In the genomic region with DNA sequence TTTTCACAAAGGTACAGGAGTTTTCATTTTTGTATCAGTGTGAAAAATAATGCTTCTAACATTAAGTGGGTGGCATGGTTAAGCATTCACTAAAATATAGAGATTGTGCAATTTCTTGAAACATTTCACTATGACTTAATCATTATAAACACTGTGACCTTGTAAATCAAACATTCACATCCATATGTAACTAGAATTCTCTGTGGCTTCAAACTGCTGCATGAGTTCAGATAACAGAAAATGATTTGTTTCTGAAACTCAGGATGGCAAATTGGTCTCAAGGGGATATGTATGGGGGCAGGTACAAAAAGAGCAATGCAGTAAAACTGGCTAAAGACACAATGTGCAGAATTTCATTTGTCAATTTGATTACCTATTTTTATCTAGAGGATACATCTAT, we compare ENCODE assay signal across 10 cellular contexts. TPM values are rescaled to one million over a fixed set of nuclear protein-coding genes. Genes with fewer than 3 reads are reported as not detected.
A peak's percentile ranks its signal among the peaks of the same experiment; 100 is the strongest.
DNase-seq lines count a peak whose midpoint lies in the region; ATAC-seq and TF ChIP-seq lines count a peak whose summit lies in the region.
"Had no signal": no experiment of that assay in that cellular context is flagged by ENCODE, and none has a peak within 500 bp of the region (broad histone marks: within the 10 kb centered on the region; RNA-seq: fewer than 3 reads in every experiment).

No MANE protein-coding gene starts in this region.

- peaks cover 33% of the 10 kb centered on the region for H3K36me3 Mint-ChIP-seq in activated CD4-positive, alpha-beta memory T cell treated with anti-CD3 and anti-CD28 coated beads for 36 hours

- no peak for ATAC-seq in GM21447 (IDR thresholded peaks at IDR 0.05; ENCODE audit: unreplicated experiment)

- H3K4me3 ChIP-seq in AG09309 (ENCODE audit: control insufficient read depth, low read depth, low read length) (no peak overlapping the region), fibroblast of villous mesenchyme (ENCODE audit: low read depth, low read length) (no peak overlapping the region)

- POLR2A ChIA-PET in activated CD4-positive, alpha-beta memory T cell treated with anti-CD3 and anti-CD28 coated beads for 36 hours (lab: Charles Lee): no interaction called here

- H3K4me3 Mint-ChIP-seq in activated CD4-positive, alpha-beta memory T cell treated with anti-CD3 and anti-CD28 coated beads for 36 hours: no peak overlapping the region

- intact Hi-C loops in activated CD4-positive, alpha-beta memory T cell treated with anti-CD3 and anti-CD28 coated beads for 36 hours (cut with micrococcal nuclease): loop anchor here (5.0 kb wide), 2 partner anchors 339 to 531 kb away; a partner anchor contains a TSS

- TF ChIP-seq CTCF in AG09309 (IDR thresholded peaks at IDR 0.05; ENCODE audit: control insufficient read depth, insufficient read depth, low read depth, low read length, missing control alignments): no peak
- TF ChIP-seq CTCF in fibroblast of villous mesenchyme (IDR thresholded peaks at IDR 0.05; ENCODE audit: insufficient read depth, low read depth, low read length): no peak

- peaks cover 62% of the 10 kb centered on the region for H3K4me1 Mint-ChIP-seq in activated CD4-positive, alpha-beta memory T cell treated with anti-CD3 and anti-CD28 coated beads for 36 hours (ENCODE audit: low read depth)

- CTCF ChIA-PET in activated CD4-positive, alpha-beta memory T cell treated with anti-CD3 and anti-CD28 coated beads for 36 hours (lab: Charles Lee): interaction anchor here (1.2 kb wide), 1 partner anchor 461 kb away, joined by 4 read pairs; no protein-coding TSS in a partner anchor

- no peaks in the 10 kb centered on the region for H3K27me3 Mint-ChIP-seq in activated CD4-positive, alpha-beta memory T cell treated with anti-CD3 and anti-CD28 coated beads for 36 hours

- H3K27ac Mint-ChIP-seq in activated CD4-positive, alpha-beta memory T cell treated with anti-CD3 and anti-CD28 coated beads for 36 hours: peak overlapping the region; percentile 61

- H3K9me3 Mint-ChIP-seq in activated CD4-positive, alpha-beta memory T cell treated with anti-CD3 and anti-CD28 coated beads for 36 hours: peaks cover 4% of the 10 kb centered on the region

- DNase-seq in AG09309 (ENCODE audit: low read depth) (peak; percentile 11), EL (peak; percentile 53), fibroblast of villous mesenchyme (ENCODE audit: low read depth) (peak; percentile 69), NCI-H1105 (lab: John Stamatoyannopoulos, UW) (no peak), DMS153 (lab: John Stamatoyannopoulos, UW) (no peak), dermis blood vessel endothelial cell (no peak)
- no peak for DNase-seq in activated CD4-positive, alpha-beta memory T cell treated with anti-CD3 and anti-CD28 coated beads for 36 hours
- DNase-seq: foreskin melanocyte, NCI-H82 had no signal

RNA-seq across cellular contexts. Expression of a gene that starts 3.8 kb away (rescaled TPM):
- total RNA-seq in activated CD4-positive, alpha-beta memory T cell treated with anti-CD3 and anti-CD28 coated beads for 36 hours: 10 to 100 TPM; 21.7 to 25.5 TPM
- total RNA-seq in fibroblast of villous mesenchyme (16.4 and 26.3 TPM in 2 replicates), dermis blood vessel endothelial cell (14.4 and 15.7 TPM in 2 replicates)

RNA-seq across cellular contexts. Expression of a gene that starts 57.8 kb away (rescaled TPM):
- total RNA-seq in activated CD4-positive, alpha-beta memory T cell treated with anti-CD3 and anti-CD28 coated beads for 36 hours: 10 to 100 TPM; 11.7 to 14.0 TPM
- total RNA-seq in fibroblast of villous mesenchyme (5.8 and 9.9 TPM in 2 replicates), dermis blood vessel endothelial cell (11.2 and 15.5 TPM in 2 replicates)

RNA-seq across cellular contexts. Expression of a gene that starts 58.1 kb away (rescaled TPM):
- 10 to 100 TPM; 16.9 to 17.0 TPM for total RNA-seq in activated CD4-positive, alpha-beta memory T cell treated with anti-CD3 and anti-CD28 coated beads for 36 hours
- 17.1 and 30.2 TPM in 2 replicates for total RNA-seq in fibroblast of villous mesenchyme
- total RNA-seq in dermis blood vessel endothelial cell: 14.3 and 14.8 TPM in 2 replicates

Comparison
In these comparisons a context has a peak if more than half of its experiments do, and no peak if none do; other contexts are left out.
1. DNase-seq: peak in AG09309 (single experiment), EL (single experiment) and fibroblast of villous mesenchyme (single experiment); none in activated CD4-positive, alpha-beta memory T cell treated with anti-CD3 and anti-CD28 coated beads for 36 hours (single experiment), NCI-H1105 (single experiment), DMS153 (single experiment) and dermis blood vessel endothelial cell (single experiment).